8 cellular contexts compared by ENCODE assay signal in the genomic region with DNA sequence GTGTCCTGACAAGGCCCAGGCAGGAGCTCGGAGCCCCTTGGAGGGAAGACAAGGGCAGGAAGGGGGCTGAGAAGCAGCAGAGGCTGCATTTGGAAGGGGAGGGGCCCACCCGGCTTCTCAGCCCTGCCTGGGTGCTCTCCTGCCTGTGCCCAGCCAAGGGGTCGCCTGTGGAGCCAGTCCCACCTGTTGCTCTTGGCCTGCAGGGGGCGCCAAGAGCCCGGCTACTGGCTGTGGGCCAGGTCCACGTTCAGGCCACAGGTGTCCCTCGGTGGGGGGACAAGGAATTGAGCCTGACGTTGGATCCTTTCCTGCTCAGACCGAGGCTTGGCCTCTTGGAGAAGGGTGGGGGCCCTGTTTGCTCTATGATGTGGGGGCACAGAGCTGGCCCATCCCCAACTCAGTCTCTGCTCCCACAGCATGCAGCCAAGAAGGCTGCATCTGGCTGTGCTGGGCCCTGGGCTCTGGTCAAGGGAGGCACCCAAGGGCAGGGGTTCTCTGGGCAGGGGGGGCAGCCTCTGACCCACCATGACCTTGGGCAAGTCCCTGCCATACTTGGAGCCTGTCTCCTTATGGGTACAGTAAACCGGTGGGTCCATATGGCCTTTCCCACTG. TPM values are rescaled to one million over a fixed set of nuclear protein-coding genes. Genes with fewer than 3 reads are reported as not detected.
A peak's percentile ranks its signal among the peaks of the same experiment; 100 is the strongest.
DNase-seq lines count a peak whose midpoint lies in the region; ATAC-seq and TF ChIP-seq lines count a peak whose summit lies in the region.

No MANE protein-coding gene starts in this region.

- H3K27me3 ChIP-seq in A673 (replicated peaks; ENCODE audit: insufficient read depth, low read depth, low read length, poor library complexity) (no peaks in the 10 kb centered on the region), PC-3 (ENCODE audit: low read length) (no peaks in the 10 kb centered on the region), left ventricle myocardium inferior (ENCODE audit: low read depth) (peaks cover 54% of the 10 kb centered on the region)

- H3K4me3 ChIP-seq in A673 (ENCODE audit: low read depth, low read length, poor library complexity, severe bottlenecking) (no peak overlapping the region), PC-3 (ENCODE audit: low read length) (no peak overlapping the region), left ventricle myocardium inferior (no peak overlapping the region)

- no peaks in the 10 kb centered on the region for H3K9me3 Mint-ChIP-seq in activated T-helper 2 cell treated with anti-CD3 and anti-CD28 coated beads, Interferon-gamma antibody, Interleukin-2, Interleukin-4, amounts not matched to agents 10 μg/mL and 5 μg/mL and 100 μg/mL, durations not matched to agents 14 hours and 24 hours and 36 hours

- no peaks in the 10 kb centered on the region for H3F3A ChIP-seq in PC-3 (ENCODE audit: low read length, unreplicated experiment)

- H3K4me1 ChIP-seq in A673 (ENCODE audit: insufficient read depth, low read length, poor library complexity, severe bottlenecking) (no peaks in the 10 kb centered on the region), PC-3 (ENCODE audit: insufficient read depth, low read length) (peaks cover 20% of the 10 kb centered on the region), left ventricle myocardium inferior (no peaks in the 10 kb centered on the region)

- H3K4me2 ChIP-seq in PC-3 (ENCODE audit: low read length): peak overlapping the region; percentile 43

- BruUV-seq in A673 (replicated peaks; lab: Mats Ljungman, UMichigan): no TSS peak
- BruUV-seq in PC-3 (replicated peaks; lab: Mats Ljungman, UMichigan): no TSS peak

- H3K27me3 Mint-ChIP-seq in activated T-helper 2 cell treated with anti-CD3 and anti-CD28 coated beads, Interferon-gamma antibody, Interleukin-2, Interleukin-4, amounts not matched to agents 10 μg/mL and 5 μg/mL and 100 μg/mL, durations not matched to agents 14 hours and 24 hours and 36 hours (ENCODE audit: low read depth): no peaks in the 10 kb centered on the region

- H2AFZ ChIP-seq in PC-3 (ENCODE audit: low read length): no peak overlapping the region

- no peaks in the 10 kb centered on the region for H3K9me2 ChIP-seq in PC-3 (replicated peaks; ENCODE audit: low read length)

- H3K4me3 Mint-ChIP-seq in activated T-helper 2 cell treated with anti-CD3 and anti-CD28 coated beads, Interferon-gamma antibody, Interleukin-2, Interleukin-4, amounts not matched to agents 10 μg/mL and 5 μg/mL and 100 μg/mL, durations not matched to agents 14 hours and 24 hours and 36 hours (ENCODE audit: low read depth): no peak overlapping the region

- CTCF ChIA-PET in A673 (lab: Charles Lee): interaction anchor here (0.6 kb wide), 2 partner anchors 14 to 148 kb away, joined by 3 read pairs; no protein-coding TSS in a partner anchor
- CTCF ChIA-PET in PC-3 (lab: Charles Lee): interaction anchor here (0.7 to 1.0 kb wide), 2 partner anchors 40 to 284 kb away, joined by 3 to 8 read pairs; no protein-coding TSS in a partner anchor

- no peaks in the 10 kb centered on the region for H3K36me3 ChIP-seq in A673 (ENCODE audit: insufficient read depth, low read length, poor library complexity, severe bottlenecking)
- no peaks in the 10 kb centered on the region for H3K36me3 ChIP-seq in PC-3 (ENCODE audit: low read depth, low read length)
- no peaks in the 10 kb centered on the region for H3K36me3 ChIP-seq in left ventricle myocardium inferior

- H3K36me3 Mint-ChIP-seq in activated T-helper 2 cell treated with anti-CD3 and anti-CD28 coated beads, Interferon-gamma antibody, Interleukin-2, Interleukin-4, amounts not matched to agents 10 μg/mL and 5 μg/mL and 100 μg/mL, durations not matched to agents 14 hours and 24 hours and 36 hours (ENCODE audit: low read depth): no peaks in the 10 kb centered on the region

- no peaks in the 10 kb centered on the region for H3K9me3 ChIP-seq in A673 (ENCODE audit: low read depth, low read length, poor library complexity, severe bottlenecking)
- no peaks in the 10 kb centered on the region for H3K9me3 ChIP-seq in PC-3 (ENCODE audit: low read length)
- no peaks in the 10 kb centered on the region for H3K9me3 ChIP-seq in left ventricle myocardium inferior (replicated peaks)

- H3K9ac ChIP-seq in PC-3 (ENCODE audit: low read length): no peak overlapping the region

- ATAC-seq in PC-3 (peak; percentile 68), GM19397 (IDR thresholded peaks at IDR 0.05; ENCODE audit: unreplicated experiment) (no peak)

- no peak overlapping the region for H3K27ac ChIP-seq in A673 (ENCODE audit: low read depth, low read length, poor library complexity, severe bottlenecking)
- no peak overlapping the region for H3K27ac ChIP-seq in PC-3 (ENCODE audit: low read length)
- no peak overlapping the region for H3K27ac ChIP-seq in left ventricle myocardium inferior (replicated peaks)

- H3K27ac Mint-ChIP-seq in activated T-helper 2 cell treated with anti-CD3 and anti-CD28 coated beads, Interferon-gamma antibody, Interleukin-2, Interleukin-4, amounts not matched to agents 10 μg/mL and 5 μg/mL and 100 μg/mL, durations not matched to agents 14 hours and 24 hours and 36 hours: no peak overlapping the region

- H4K20me1 ChIP-seq in PC-3 (ENCODE audit: low read length): no peaks in the 10 kb centered on the region

- no peaks in the 10 kb centered on the region for H3K79me2 ChIP-seq in PC-3 (ENCODE audit: low read length)

- intact Hi-C loops in A673 (cut with micrococcal nuclease; ENCODE audit: unreplicated experiment) (loop anchor here (2.0 to 10.0 kb wide), 2 partner anchors 143 to 285 kb away; no protein-coding TSS in a partner anchor), PC-3 (cut with micrococcal nuclease) (loop anchor here (1.0 kb wide), 3 partner anchors 144 to 284 kb away; no protein-coding TSS in a partner anchor), left ventricle myocardium inferior (cut with micrococcal nuclease) (no loop called here)
- intact Hi-C loops in activated T-helper 2 cell treated with anti-CD3 and anti-CD28 coated beads, Interferon-gamma antibody, Interleukin-2, Interleukin-4, amounts not matched to agents 10 μg/mL and 5 μg/mL and 100 μg/mL, durations not matched to agents 14 hours and 24 hours and 36 hours (cut with micrococcal nuclease): loop anchor here (1.0 to 5.0 kb wide), 2 partner anchors 284 to 510 kb away; a partner anchor contains a TSS

- DNase-seq in A673 (ENCODE audit: low spot score): peak; percentile 41
- DNase-seq in GM20000 (ENCODE audit: low spot score): peak; percentile 87
- peak; percentile 63 for DNase-seq in PC-3
- DNase-seq in activated T-helper 2 cell treated with anti-CD3 and anti-CD28 coated beads, Interferon-gamma antibody, Interleukin-2, Interleukin-4, amounts not matched to agents 10 μg/mL and 5 μg/mL and 100 μg/mL, durations not matched to agents 14 hours and 24 hours and 36 hours (ENCODE audit: low spot score): peak; percentile 25
- DNase-seq in left ventricle myocardium inferior: no peak
- peak; percentile 4 to 21 for DNase-seq in stimulated activated CD4-positive, alpha-beta T cell treated with anti-CD3 and anti-CD28 coated beads, Interleukin-1b, Interleukin-23, amount 100 ng/mL, for 1 hour (ENCODE audit: low read depth in 2 of 2)
- DNase-seq in H4 (ENCODE audit: low spot score): no peak

- POLR2A ChIA-PET in A673 (lab: Charles Lee; ENCODE audit: low non-redundant PET) (no interaction called here), PC-3 (lab: Charles Lee; ENCODE audit: unreplicated experiment) (no interaction called here)

- TF ChIP-seq CTCF in A673 (conservative IDR thresholded peaks at IDR 0.05; ENCODE audit: low read depth, low read length) (peak; percentile 91), GM20000 (IDR thresholded peaks at IDR 0.05; ENCODE audit: extremely low read depth, missing control alignments) (peak; percentile 89), PC-3 (conservative IDR thresholded peaks at IDR 0.05; ENCODE audit: low read depth, low read length) (peak; percentile 93), left ventricle myocardium inferior (IDR thresholded peaks at IDR 0.05; ENCODE audit: borderline replicate concordance) (peak; percentile 72)

- no peaks in the 10 kb centered on the region for H3K4me1 Mint-ChIP-seq in activated T-helper 2 cell treated with anti-CD3 and anti-CD28 coated beads, Interferon-gamma antibody, Interleukin-2, Interleukin-4, amounts not matched to agents 10 μg/mL and 5 μg/mL and 100 μg/mL, durations not matched to agents 14 hours and 24 hours and 36 hours (ENCODE audit: low read depth)

RNA-seq across cellular contexts. Expression of a gene that starts 10.9 kb away (rescaled TPM):
- total RNA-seq in A673 (2021): not detected in 2 replicates
- 0.51 and 1.4 TPM in 2 replicates for total RNA-seq in PC-3 (2014; rRNA removed)
- not detected in 2 replicates for total RNA-seq in activated T-helper 2 cell treated with anti-CD3 and anti-CD28 coated beads, Interferon-gamma antibody, Interleukin-2, Interleukin-4, amounts not matched to agents 10 μg/mL and 5 μg/mL and 100 μg/mL, durations not matched to agents 14 hours and 24 hours and 36 hours
- not detected for total RNA-seq in left ventricle myocardium inferior
- total RNA-seq in H4 (2014; rRNA removed; shearing (Covaris generic)): 0.04 TPM in 1 of 2 replicates, not detected in the other

Comparison
In these comparisons a context has a peak if more than half of its experiments do, and no peak if none do; other contexts are left out.
1. DNase-seq: peak in A673 (single experiment), GM20000 (single experiment), PC-3 (single experiment), activated T-helper 2 cell treated with anti-CD3 and anti-CD28 coated beads, Interferon-gamma antibody, Interleukin-2, Interleukin-4, amounts not matched to agents 10 μg/mL and 5 μg/mL and 100 μg/mL, durations not matched to agents 14 hours and 24 hours and 36 hours (single experiment) and stimulated activated CD4-positive, alpha-beta T cell treated with anti-CD3 and anti-CD28 coated beads, Interleukin-1b, Interleukin-23, amount 100 ng/mL, for 1 hour (2 of 2); none in left ventricle myocardium inferior (single experiment) and H4 (single experiment).
2. Peak in every context shown above with its lines, with median percentiles within 50 percentile points of each other: CTCF ChIP-seq.